In the genomic region with DNA sequence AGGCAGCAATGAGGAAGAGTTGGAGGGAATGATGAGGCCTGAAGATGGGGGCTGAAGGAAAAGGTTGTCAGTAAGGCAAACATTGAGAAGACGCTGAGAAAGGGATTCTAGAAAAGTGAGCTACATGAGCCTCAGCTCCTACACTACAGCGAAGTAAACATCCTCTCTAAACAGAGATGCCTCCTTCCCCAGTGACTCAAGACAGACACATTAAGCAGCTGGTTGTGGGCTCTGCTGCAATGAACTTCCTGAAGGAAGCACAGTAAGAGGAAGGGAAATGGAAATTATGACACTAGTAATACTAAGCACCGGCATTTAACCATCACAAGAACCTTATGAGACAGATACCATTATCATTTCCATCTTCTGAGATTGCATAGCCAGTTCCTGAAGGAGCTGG, we compare ENCODE assay signal across 13 cellular contexts.
"Had no signal": no experiment of that assay in that cellular context is flagged by ENCODE, and none has a peak within 500 bp of the region (broad histone marks: within the 10 kb centered on the region; RNA-seq: fewer than 3 reads in every experiment).

No MANE protein-coding gene starts in this region.

- H3K4me2 ChIP-seq: hepatocyte had no signal

- DNase-seq: activated CD4-positive, CD25-positive, alpha-beta regulatory T cell treated with anti-CD3 and anti-CD28 coated beads, Interleukin-2, amount 50 U/mL, for 72 hours; activated gamma-delta T cell; effector CD4-positive, alpha-beta T cell; esophagus squamous epithelium; left colon; midbrain; retina; stimulated activated CD8-positive, alpha-beta memory T cell treated with anti-CD3 and anti-CD28 coated beads, Interleukin-4, amount 100 ng/mL, for 48 hours; stimulated activated naive CD4-positive, alpha-beta T cell; T1000 had no signal

- H3K36me3 ChIP-seq: ascending aorta, esophagus squamous epithelium had no signal

- H3K4me1 ChIP-seq: ascending aorta, esophagus squamous epithelium had no signal

- ATAC-seq: left colon had no signal

- H3K27ac ChIP-seq: ascending aorta, esophagus squamous epithelium, hepatocyte had no signal

- H3K9me3 ChIP-seq: ascending aorta, esophagus squamous epithelium had no signal

- H3K79me2 ChIP-seq: hepatocyte had no signal

- H2AFZ ChIP-seq: hepatocyte had no signal

- H3K27me3 ChIP-seq: ascending aorta, esophagus squamous epithelium, hepatocyte had no signal

- H3K4me3 ChIP-seq: ascending aorta, esophagus squamous epithelium, hepatocyte, lung had no signal
